Comparison of ENCODE assay signal across 20 cellular contexts in the genomic region with DNA sequence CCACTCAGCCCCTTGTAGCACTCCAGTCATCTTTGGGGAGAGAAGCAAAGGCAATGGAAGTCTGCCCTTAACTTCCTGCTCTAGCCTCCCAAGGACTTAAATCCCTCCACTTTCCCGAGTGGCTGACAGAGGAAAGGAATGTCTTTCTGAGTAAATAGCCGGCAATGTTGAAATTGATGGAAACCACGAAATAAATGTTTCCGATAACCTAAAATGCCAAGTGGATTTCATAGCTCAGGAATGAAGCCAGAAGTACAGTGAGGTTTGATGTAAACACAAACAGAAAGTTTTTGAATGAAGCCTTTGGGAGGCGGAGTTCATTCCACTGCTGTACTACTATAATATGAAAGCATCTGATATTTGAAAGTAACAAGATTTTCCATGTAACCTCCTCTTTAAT. TPM values are rescaled to one million over a fixed set of nuclear protein-coding genes. Genes with fewer than 3 reads are reported as not detected.
A peak's percentile ranks its signal among the peaks of the same experiment; 100 is the strongest.
DNase-seq lines count a peak whose midpoint lies in the region; ATAC-seq and TF ChIP-seq lines count a peak whose summit lies in the region.
"Had no signal": no experiment of that assay in that cellular context is flagged by ENCODE, and none has a peak within 500 bp of the region (broad histone marks: within the 10 kb centered on the region; RNA-seq: fewer than 3 reads in every experiment).

No MANE protein-coding gene starts in this region.

- peak overlapping the region; percentile 53 for H3K27ac Mint-ChIP-seq in HFFc6
- no peak overlapping the region for H3K27ac Mint-ChIP-seq in T-cell
- H3K27ac Mint-ChIP-seq: activated CD8-positive, alpha-beta T cell treated with anti-CD3 and anti-CD28 coated beads for 36 hours; stimulated activated effector memory CD8-positive, alpha-beta T cell treated with anti-CD3 and anti-CD28 coated beads, Interleukin-12 subunit alpha, Interleukin-12 subunit beta, amount 100 ng/mL, for 72 hours; T-helper 17 cell had no signal

- H3K4me3 Mint-ChIP-seq in HFFc6, result peak overlapping the region; percentile 28
- no peak overlapping the region for H3K4me3 Mint-ChIP-seq in T-cell
- H3K4me3 Mint-ChIP-seq: activated CD8-positive, alpha-beta T cell treated with anti-CD3 and anti-CD28 coated beads for 36 hours; stimulated activated effector memory CD8-positive, alpha-beta T cell treated with anti-CD3 and anti-CD28 coated beads, Interleukin-12 subunit alpha, Interleukin-12 subunit beta, amount 100 ng/mL, for 72 hours; T-helper 17 cell had no signal

- TF ChIP-seq CTCF in HFFc6 (IDR thresholded peaks at IDR 0.05) (no peak), GM13977 (IDR thresholded peaks at IDR 0.05; ENCODE audit: extremely low read depth, insufficient read depth, missing control alignments) (no peak)

- H3K36me3 Mint-ChIP-seq in HFFc6 (ENCODE audit: low read depth), result peaks cover 5% of the 10 kb centered on the region; the same call in 1 of the 2 replicates
- no peaks in the 10 kb centered on the region for H3K36me3 Mint-ChIP-seq in T-cell
- H3K36me3 Mint-ChIP-seq: stimulated activated effector memory CD8-positive, alpha-beta T cell treated with anti-CD3 and anti-CD28 coated beads, Interleukin-12 subunit alpha, Interleukin-12 subunit beta, amount 100 ng/mL, for 72 hours had no signal

- no peaks in the 10 kb centered on the region for H3K27me3 Mint-ChIP-seq in HFFc6 (ENCODE audit: insufficient read depth)
- H3K27me3 Mint-ChIP-seq in T-cell, result peaks cover 11 to 22% of the 10 kb centered on the region in 2 donors

- in situ Hi-C loops in GM13977 (cut with MboI; ENCODE audit: low pct_unique_long_range_greater_than_20kb, low sequenced_read_pairs, unreplicated experiment), result no loop called here

- H3K9me3 Mint-ChIP-seq in HFFc6 (peaks cover 6% of the 10 kb centered on the region), T-cell (no peaks in the 10 kb centered on the region)
- H3K9me3 Mint-ChIP-seq: activated CD8-positive, alpha-beta T cell treated with anti-CD3 and anti-CD28 coated beads for 36 hours; stimulated activated effector memory CD8-positive, alpha-beta T cell treated with anti-CD3 and anti-CD28 coated beads, Interleukin-12 subunit alpha, Interleukin-12 subunit beta, amount 100 ng/mL, for 72 hours had no signal

- H3K4me1 Mint-ChIP-seq in HFFc6 (ENCODE audit: low read depth) (peaks cover 44% of the 10 kb centered on the region), T-cell (no peaks in the 10 kb centered on the region)
- H3K4me1 Mint-ChIP-seq: stimulated activated effector memory CD8-positive, alpha-beta T cell treated with anti-CD3 and anti-CD28 coated beads, Interleukin-12 subunit alpha, Interleukin-12 subunit beta, amount 100 ng/mL, for 72 hours; T-helper 17 cell had no signal

- POLR2A ChIA-PET in T-cell (lab: Charles Lee), result no interaction called here

- no peak for ATAC-seq in T-cell (replicated peaks in 1 of 4)
- ATAC-seq: activated CD8-positive, alpha-beta T cell treated with anti-CD3 and anti-CD28 coated beads for 36 hours; left lobe of liver; stimulated activated effector memory CD8-positive, alpha-beta T cell treated with anti-CD3 and anti-CD28 coated beads, Interleukin-12 subunit alpha, Interleukin-12 subunit beta, amount 100 ng/mL, for 72 hours; T-helper 17 cell had no signal

- DNase-seq in AG08396 (ENCODE audit: low spot score) (peak; percentile 56), HFFc6 (peak; percentile 69), astrocyte of the hippocampus (ENCODE audit: low read depth, low spot score) (peak; percentile 73), glomerular visceral epithelial cell (ENCODE audit: extremely low spot score) (peak; percentile 20), GM13977 (ENCODE audit: low spot score) (no peak), DMS79 (lab: John Stamatoyannopoulos, UW) (no peak), T-cell (no peak), kidney glomerular epithelial cell (lab: John Stamatoyannopoulos, UW) (no peak)
- DNase-seq: ACHN; activated CD8-positive, alpha-beta T cell treated with anti-CD3 and anti-CD28 coated beads for 36 hours; activated naive CD4-positive, alpha-beta T cell treated with Interleukin-2 at 50 U/mL for 16 hours; activated T-cell treated with anti-CD3 and anti-CD28 coated beads, Interleukin-2, amount 50 U/mL, for 1 hour; cortex of kidney; DND-41; NCI-H1417; NCI-H748 treated with DMSO at 0.1 percent for 48 hours; T-helper 17 cell had no signal

- CTCF ChIA-PET in T-cell (lab: Charles Lee), result no interaction called here

RNA-seq across cellular contexts. Expression of gene TBC1D4, which starts 14.0 kb away (rescaled TPM):
- total RNA-seq in HFFc6 (2021; fragmentation: NEBNext Ultra II Directional; extraction: Animal tissue kit (Norgen Biotek cat#: 25700)), result 10 to 100 TPM; 13.6 to 20.6 (median 16.6) TPM
- 10 to 100 TPM; 45.7 to 67.9 (median 56.8) TPM for total RNA-seq in T-cell

RNA-seq across cellular contexts. Expression of gene COMMD6, which starts 41.7 kb away (rescaled TPM):
- total RNA-seq in HFFc6 (2021; fragmentation: NEBNext Ultra II Directional; extraction: Animal tissue kit (Norgen Biotek cat#: 25700)), result 100 to 1,000 TPM; 142 to 177 (median 152) TPM
- 100 to 1,000 TPM; 165 to 218 (median 191) TPM for total RNA-seq in T-cell

RNA-seq across cellular contexts. Expression of gene UCHL3, which starts 53.7 kb away (rescaled TPM):
- total RNA-seq in HFFc6 (2021; fragmentation: NEBNext Ultra II Directional; extraction: Animal tissue kit (Norgen Biotek cat#: 25700)), result 10 to 100 TPM; 51.4 to 67.4 (median 54.4) TPM
- total RNA-seq in T-cell, result 10 to 100 TPM; 13.9 to 26.5 (median 16.0) TPM
- total RNA-seq: ascending aorta had no signal

Comparison
In these comparisons a context has a peak if more than half of its experiments do, and no peak if none do; other contexts are left out.
1. DNase-seq: peak in AG08396 (single experiment), HFFc6 (single experiment), astrocyte of the hippocampus (single experiment) and glomerular visceral epithelial cell (single experiment); none in GM13977 (single experiment), DMS79 (single experiment), T-cell (0 of 34) and kidney glomerular epithelial cell (single experiment).